ENCODE assay signal across 9 cellular contexts in genomic region chr19:3433805-3434540, GRCh38. TPM values are rescaled to one million over a fixed set of nuclear protein-coding genes. Genes with fewer than 3 reads are reported as not detected.
DNase-seq lines count a peak whose midpoint lies in the region; ATAC-seq and FAIRE-seq lines count a peak whose summit lies in the region.
"Had no signal": no experiment of that assay in that cellular context is flagged by ENCODE, and none has a peak within 500 bp of the region (broad histone marks: within the 10 kb centered on the region; RNA-seq: fewer than 3 reads in every experiment).

No MANE protein-coding gene starts in this region.

- ATAC-seq in T-helper 17 cell (no peak), esophagus mucosa (no peak), HG03469 (IDR thresholded peaks at IDR 0.05; ENCODE audit: unreplicated experiment) (no peak), GM19324 (IDR thresholded peaks at IDR 0.05; ENCODE audit: low FRiP score, unreplicated experiment) (no peak)

- H3K9ac ChIP-seq in iPS-15b (ENCODE audit: low read depth, low read length): peak overlapping the region; percentile 81

- peaks cover 15% of the 10 kb centered on the region for H3K4me1 Mint-ChIP-seq in T-helper 17 cell

- H3K27ac ChIP-seq in skin epidermis: peak overlapping the region in 19 of 21 experiments; percentile 65 to 95 (median 86)

- H3K4me1 ChIP-seq in iPS-15b (ENCODE audit: control insufficient read depth, insufficient read depth, low read length): no peaks in the 10 kb centered on the region

- H3K27ac Mint-ChIP-seq in T-helper 17 cell: peak overlapping the region; percentile 91

- H3K4me3 Mint-ChIP-seq in T-helper 17 cell: peak overlapping the region; percentile 92

- no peaks in the 10 kb centered on the region for H3K27me3 ChIP-seq in iPS-15b (ENCODE audit: control insufficient read depth, insufficient read depth, low read length)

- H3K27me3 Mint-ChIP-seq in T-helper 17 cell: no peaks in the 10 kb centered on the region

- no peak for DNase-seq in GM18507 (ENCODE audit: extremely low spot score, insufficient read length, low read depth)
- no peak for DNase-seq in T-helper 17 cell
- DNase-seq in NOMO-1 treated with DMSO at 0.1 percent for 48 hours (lab: John Stamatoyannopoulos, UW; ENCODE audit: unreplicated experiment): no peak

- no peaks in the 10 kb centered on the region for H3K36me3 ChIP-seq in iPS-15b (ENCODE audit: control insufficient read depth, insufficient read depth, low read length)

- H3K4me3 ChIP-seq in iPS-15b (ENCODE audit: low read depth, low read length): peak overlapping the region; percentile 94
- H3K4me3 ChIP-seq in skin epidermis: peak overlapping the region in 1 of 7 experiments; percentile 33

- H3K36me3 Mint-ChIP-seq in T-helper 17 cell (ENCODE audit: low read depth): no peaks in the 10 kb centered on the region

- H3K9me3 ChIP-seq in T-helper 17 cell (ENCODE audit: control insufficient read depth, low read length, poor library complexity, severe bottlenecking) (no peaks in the 10 kb centered on the region), iPS-15b (ENCODE audit: control insufficient read depth, insufficient read depth, low read length) (no peaks in the 10 kb centered on the region)

- FAIRE-seq in GM18507 (lab: Jason Lieb, UNC): peak; percentile 12
- FAIRE-seq: bronchial epithelial cell had no signal

RNA-seq across cellular contexts. Expression of gene SMIM24, which starts 46.4 kb away (rescaled TPM):
- total RNA-seq in T-helper 17 cell (not detected), esophagus mucosa (not detected)
- total RNA-seq: bronchial epithelial cell had no signal

RNA-seq across cellular contexts. Expression of gene SMIM44, which starts 49.3 kb away (rescaled TPM):
- total RNA-seq in T-helper 17 cell (not detected), esophagus mucosa (not detected)
- total RNA-seq: bronchial epithelial cell had no signal
